19 cellular contexts compared by ENCODE assay signal in genomic region chr1:12532405-12533315, GRCh38.
DNase-seq lines count a peak whose midpoint lies in the region; ATAC-seq, FAIRE-seq and TF ChIP-seq lines count a peak whose summit lies in the region.
"Had no signal": no experiment of that assay in that cellular context is flagged by ENCODE, and none has a peak within 500 bp of the region (broad histone marks: within the 10 kb centered on the region; RNA-seq: fewer than 3 reads in every experiment).

No MANE protein-coding gene starts in this region.

- no peak for FAIRE-seq in K562 (lab: Jason Lieb, UNC)
- FAIRE-seq: A549, G401.6, GM12892 had no signal

- H3K79me2 ChIP-seq in K562 (ENCODE audit: control insufficient read depth, insufficient read depth, low read length) = no peaks in the 10 kb centered on the region

- intact Hi-C loops in K562 (cut with micrococcal nuclease) (no loop called here), sigmoid colon (cut with DNase I) (no loop called here)

- H3K4me3 ChIP-seq in HEK293 (ENCODE audit: low read depth, low read length) (no peak overlapping the region), K562 (no peak overlapping the region), sigmoid colon (no peak overlapping the region)
- H3K4me3 ChIP-seq: A549, GM23338, HAP-1, MG63 had no signal

- H3K27ac ChIP-seq in HEK293 (ENCODE audit: extremely low read depth, low read depth, low read length) (no peak overlapping the region), K562 (ENCODE audit: extremely low read depth, low read depth, low read length) (peak overlapping the region; percentile 28; the same call in 1 of the 3 replicates), sigmoid colon (no peak overlapping the region)

- POLR2A ChIA-PET in HEK293 (lab: Yijun Ruan, JAX) = no interaction called here
- POLR2A ChIA-PET in K562 (lab: Yijun Ruan, JAX) = no interaction called here

- TF ChIP-seq POLR2A in K562 (conservative IDR thresholded peaks at IDR 0.05) (no peak), sigmoid colon (IDR thresholded peaks at IDR 0.05) (no peak)

- CTCF ChIA-PET in HEK293 (lab: Yijun Ruan, JAX) (interaction anchor here (1.0 kb wide), 1 partner anchor 68 kb away, joined by 3 read pairs; no protein-coding TSS in a partner anchor), K562 (lab: Yijun Ruan, JAX; ENCODE audit: low intra/inter-chr PET ratio) (no interaction called here)

- H3K4me1 ChIP-seq in HEK293 (ENCODE audit: control insufficient read depth, insufficient read depth, low read length) (0 out of 2 replicates have a peak, but pooled peaks cover 2% of the 10 kb centered on the region), K562 (replicated peaks in 1 of 2; ENCODE audit: control insufficient read depth in 2 of 2, insufficient read depth in 2 of 2, low read length in 2 of 2) (peaks cover 28 to 48% of the 10 kb centered on the region in 2 experiments), sigmoid colon (peaks cover 0 to 6% (median 0%) of the 10 kb centered on the region in 4 donors)
- H3K4me1 ChIP-seq: HAP-1 had no signal

- TF ChIP-seq CTCF in HEK293 (tag by site-specific recombination; IDR thresholded peaks at IDR 0.05) = no peak
- TF ChIP-seq CTCF in K562 (IDR thresholded peaks at IDR 0.05 in 2 of 3, conservative IDR thresholded peaks at IDR 0.05 in 1 of 3; ENCODE audit: insufficient read depth in 2 of 3, low read depth in 1 of 3, low read length in 3 of 3) = no peak
- TF ChIP-seq CTCF in sigmoid colon (IDR thresholded peaks at IDR 0.05) = no peak

- no peak overlapping the region for H3K4me2 ChIP-seq in K562 (ENCODE audit: insufficient read depth, low read length)
- H3K4me2 ChIP-seq: A549, GM23338, SK-N-SH had no signal

- 83% methylated on average over 18 of the region's 19 CpGs for WGBS in K562 (ENCODE audit: insufficient coverage, low coverage, missing lambda C conversion rate)
- WGBS in sigmoid colon, 2 donors = 94 to 96% methylated on average over 19 of the region's 19 CpGs

- H3K9ac ChIP-seq in K562 (ENCODE audit: insufficient read depth in 1 of 2, low read depth in 2 of 2, low read length in 2 of 2) = no peak overlapping the region
- H3K9ac ChIP-seq: SK-N-SH had no signal

- TF ChIP-seq EP300 in K562 (IDR thresholded peaks at IDR 0.05; ENCODE audit: low read length) = no peak
- no peak for TF ChIP-seq EP300 in sigmoid colon (IDR thresholded peaks at IDR 0.05)

- H3K27me3 ChIP-seq in K562 (ENCODE audit: control insufficient read depth in 2 of 2, insufficient read depth in 2 of 2, low read length in 2 of 2) = no peaks in the 10 kb centered on the region
- H3K27me3 ChIP-seq in sigmoid colon = no peaks in the 10 kb centered on the region
- H3K27me3 ChIP-seq: MG63 had no signal

- H3K9me3 ChIP-seq in HEK293 (ENCODE audit: control insufficient read depth, insufficient read depth, low read depth, low read length) (no peaks in the 10 kb centered on the region), K562 (replicated peaks; ENCODE audit: control insufficient read depth, insufficient read depth, low read depth, low read length) (peaks cover 6% of the 10 kb centered on the region), sigmoid colon (peaks cover 0 to 3% (median 0%) of the 10 kb centered on the region in 4 donors)
- H3K9me3 ChIP-seq: SK-N-SH had no signal

- H3K36me3 ChIP-seq in HEK293 (ENCODE audit: control insufficient read depth in 2 of 2, insufficient read depth in 1 of 2, low read length in 2 of 2) (no peaks in the 10 kb centered on the region), K562 (ENCODE audit: control insufficient read depth, insufficient read depth, low read length) (no peaks in the 10 kb centered on the region), sigmoid colon (no peaks in the 10 kb centered on the region)
- H3K36me3 ChIP-seq: HAP-1, MG63 had no signal

- H4K20me1 ChIP-seq in K562 (replicated peaks; ENCODE audit: control insufficient read depth, insufficient read depth, low read length) = no peaks in the 10 kb centered on the region

- ATAC-seq in K562 (no peak), HG03442 (IDR thresholded peaks at IDR 0.05; ENCODE audit: unreplicated experiment) (no peak)
- ATAC-seq: A549, GM23338 had no signal

- DNase-seq in K562 (ENCODE audit: extremely low read depth in 1 of 4, low spot score in 3 of 4) = no peak
- peak; percentile 76 for DNase-seq in mesenteric fat pad (ENCODE audit: low spot score)
- DNase-seq in sigmoid colon = peak; percentile 50
- DNase-seq in cerebellar nuclear complex (lab: John Stamatoyannopoulos, UW) = no peak
- no peak for DNase-seq in NCI-H345 (lab: John Stamatoyannopoulos, UW)
- DNase-seq: MG63; NCI-H1417 treated with DMSO at 0.1 percent for 48 hours; NCI-H187; NCI-H2107; NK-92 treated with Interleukin-12 subunit alpha and Interleukin-12 subunit beta, amount 100 ng/mL, for 24 hours; SIG-M5; SK-N-SH had no signal

- no peak for TF ChIP-seq RAD21 in K562 (CRISPR knock-in tag; conservative IDR thresholded peaks at IDR 0.05 in 1 of 2, IDR thresholded peaks at IDR 0.05 in 1 of 2)

- no TSS peak for BruUV-seq in K562 (replicated peaks; lab: Mats Ljungman, UMichigan)

- in situ Hi-C loops in K562 (cut with MboI) = no loop called here

- H2AFZ ChIP-seq in K562 (ENCODE audit: low read depth, low read length) = peak overlapping the region; percentile 30; the same call in 1 of the 2 replicates

- no peaks in the 10 kb centered on the region for H3K9me1 ChIP-seq in K562 (ENCODE audit: control insufficient read depth, insufficient read depth, low read length)

TF ChIP-seq in HEK293, 187 proteins besides CTCF, POLR2A, EP300 and RAD21:
- TF ChIP-seq ZNF121 (tag by site-specific recombination; IDR thresholded peaks at IDR 0.05) = peak; percentile 77
- TF ChIP-seq ZNF404 (tag by site-specific recombination; IDR thresholded peaks at IDR 0.05) = no peak

TF ChIP-seq in K562, 482 proteins besides CTCF, POLR2A, EP300 and RAD21 (continues in another document):
- peak; percentile 31; the same call in 1 of the 2 replicates for TF ChIP-seq MAX (CRISPR knock-in tag; IDR thresholded peaks at IDR 0.05)
- TF ChIP-seq ZNF121 (CRISPR knock-in tag; conservative IDR thresholded peaks at IDR 0.05) = peak; percentile 93
- peak; percentile 28; the same call in 1 of the 2 replicates for TF ChIP-seq BCOR (IDR thresholded peaks at IDR 0.05)

Comparison
In these comparisons a context has a peak if more than half of its experiments do, and no peak if none do; other contexts are left out.
1. DNase-seq: peak in mesenteric fat pad (single experiment) and sigmoid colon (single experiment); none in K562 (0 of 4), cerebellar nuclear complex (0 of 2) and NCI-H345 (single experiment).
2. Of the 44 proteins assayed by ChIP-seq in both K562 and HEK293: peak only in K562: none; only in HEK293: none; in both: ZNF121; in neither: 43.